Comparison of ENCODE assay signal across 17 cellular contexts in the genomic region with DNA sequence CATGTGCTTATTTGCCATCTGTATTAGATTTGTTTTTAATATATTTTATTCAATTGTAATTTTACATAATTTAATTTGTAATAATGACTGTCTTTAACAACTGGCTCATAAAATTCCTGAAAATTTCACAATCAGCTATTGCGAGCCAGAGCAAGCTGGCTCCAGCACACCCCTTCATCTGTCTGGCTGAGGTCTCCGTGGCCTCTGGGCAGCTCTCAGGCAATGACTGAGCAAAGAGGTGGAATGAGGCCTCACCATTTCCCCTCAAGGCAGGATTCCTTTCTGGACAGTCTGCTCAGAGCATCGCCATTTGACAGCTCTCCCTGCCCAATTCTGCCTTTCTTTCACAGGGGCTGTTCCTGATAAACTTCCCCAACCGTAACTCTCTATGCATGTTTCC. TPM values are rescaled to one million over a fixed set of nuclear protein-coding genes. Genes with fewer than 3 reads are reported as not detected.
DNase-seq lines count a peak whose midpoint lies in the region; ATAC-seq and TF ChIP-seq lines count a peak whose summit lies in the region.
"Had no signal": no experiment of that assay in that cellular context is flagged by ENCODE, and none has a peak within 500 bp of the region (broad histone marks: within the 10 kb centered on the region; RNA-seq: fewer than 3 reads in every experiment).

No MANE protein-coding gene starts in this region.

- H3K4me3 ChIP-seq in SJCRH30, result no peak overlapping the region
- no peak overlapping the region for H3K4me3 ChIP-seq in foreskin fibroblast (ENCODE audit: low read depth in 1 of 2, low read length in 2 of 2)
- H3K4me3 ChIP-seq: coronary artery had no signal

- no peak for TF ChIP-seq CTCF in foreskin fibroblast (IDR thresholded peaks at IDR 0.05; ENCODE audit: low read depth, low read length)

- no peaks in the 10 kb centered on the region for H3K9me3 ChIP-seq in SJCRH30 (replicated peaks)

- no peaks in the 10 kb centered on the region for H3K36me3 ChIP-seq in SJCRH30

- no peaks in the 10 kb centered on the region for H3K27me3 ChIP-seq in SJCRH30

- no peak overlapping the region for H3K27ac ChIP-seq in SJCRH30
- H3K27ac ChIP-seq: coronary artery, parathyroid adenoma had no signal

- no peak for ATAC-seq in GM18861 (IDR thresholded peaks at IDR 0.05; ENCODE audit: unreplicated experiment)

- DNase-seq in EL (peak; percentile 92), SJCRH30 (peak; percentile 50 to 63), foreskin fibroblast (peak; percentile 45 to 79), renal cortical epithelial cell (ENCODE audit: low read depth) (peak; percentile 62), mucosa of gallbladder (ENCODE audit: low spot score) (no peak), NCI-H69 (lab: John Stamatoyannopoulos, UW) (no peak)
- DNase-seq in stimulated activated CD4-positive, alpha-beta T cell treated with anti-CD3 and anti-CD28 coated beads, Interleukin-2, amount 100 ng/mL, for 24 hours, result no peak
- DNase-seq: activated CD4-positive, alpha-beta memory T cell treated with anti-CD3 and anti-CD28 coated beads, Interleukin-2, amount 10 ng/mL, durations not matched to agents 7 days and 5 days; activated naive CD4-positive, alpha-beta T cell; CD4-positive, alpha-beta memory T cell; KG1; stimulated activated CD4-positive, alpha-beta T cell treated with anti-CD3 and anti-CD28 coated beads, Interleukin-4, amount 100 ng/mL, for 1 hour; stimulated activated naive CD4-positive, alpha-beta T cell treated with Interleukin-2 at 50 U/mL for 16 hours had no signal

- peaks cover 31% of the 10 kb centered on the region for H3K4me1 ChIP-seq in SJCRH30
- H3K4me1 ChIP-seq: parathyroid adenoma had no signal

RNA-seq across cellular contexts. Expression of gene KANK4, which starts 5.8 kb away (rescaled TPM):
- total RNA-seq in SJCRH30 (2014; rRNA removed; shearing (Covaris generic)), result 57.9 and 59.7 TPM in 2 replicates
- not detected in 2 replicates for total RNA-seq in renal cortical epithelial cell
- total RNA-seq in mucosa of gallbladder, result 0.20 TPM
- total RNA-seq: activated CD4-positive, alpha-beta memory T cell treated with anti-CD3 and anti-CD28 coated beads, Interleukin-2, amount 10 ng/mL, durations not matched to agents 7 days and 5 days; CD4-positive, alpha-beta memory T cell; glomerular endothelial cell had no signal

Comparison
In these comparisons a context has a peak if more than half of its experiments do, and no peak if none do; other contexts are left out.
1. DNase-seq: peak in EL (single experiment), SJCRH30 (2 of 2), foreskin fibroblast (2 of 2) and renal cortical epithelial cell (single experiment); none in stimulated activated CD4-positive, alpha-beta T cell treated with anti-CD3 and anti-CD28 coated beads, Interleukin-2, amount 100 ng/mL, for 24 hours (0 of 2), mucosa of gallbladder (single experiment) and NCI-H69 (single experiment).
2. RNA of gene KANK4, which starts 5.8 kb away (total RNA-seq): 57.9 to 59.7 TPM in SJCRH30; 0.20 TPM in mucosa of gallbladder (single experiment) and not detected in renal cortical epithelial cell; every median in the first group is over 10 times any median in the second.